19 cellular contexts compared by ENCODE assay signal in the genomic region with DNA sequence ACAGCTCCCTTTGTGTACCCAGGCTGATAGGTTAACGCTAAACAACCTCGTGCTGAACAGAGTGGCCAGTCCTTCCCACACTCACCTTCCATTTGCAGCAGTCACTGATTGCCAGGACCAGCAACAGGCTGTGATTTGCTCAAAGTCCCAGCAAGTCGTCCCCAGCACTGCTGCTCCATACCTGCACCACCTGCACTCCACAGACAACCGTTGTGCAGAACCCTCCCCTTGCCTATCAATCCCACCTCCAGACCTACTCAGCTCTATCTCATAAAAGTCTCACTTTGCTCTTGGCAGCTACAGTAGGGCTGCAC. TPM values are rescaled to one million over a fixed set of nuclear protein-coding genes. Genes with fewer than 3 reads are reported as not detected.
DNase-seq lines count a peak whose midpoint lies in the region; ATAC-seq and TF ChIP-seq lines count a peak whose summit lies in the region.
"Had no signal": no experiment of that assay in that cellular context is flagged by ENCODE, and none has a peak within 500 bp of the region (broad histone marks: within the 10 kb centered on the region; RNA-seq: fewer than 3 reads in every experiment).

No MANE protein-coding gene starts in this region.

- no peaks in the 10 kb centered on the region for H3K27me3 Mint-ChIP-seq in H9 (ENCODE audit: low read depth)
- H3K27me3 Mint-ChIP-seq in chondrocyte (ENCODE audit: low read depth): no peaks in the 10 kb centered on the region
- peaks cover 9% of the 10 kb centered on the region for H3K27me3 Mint-ChIP-seq in HFFc6 (ENCODE audit: insufficient read depth)
- H3K27me3 Mint-ChIP-seq: activated CD4-positive, alpha-beta T cell treated with anti-CD3 and anti-CD28 coated beads, Interleukin-2, amount 10 ng/mL, durations not matched to agents 7 days and 5 days; central memory CD8-positive, alpha-beta T cell had no signal

- no peak overlapping the region; a peak in 1 of 5 replicates for H3K4me3 Mint-ChIP-seq in H9
- no peak overlapping the region for H3K4me3 Mint-ChIP-seq in chondrocyte (ENCODE audit: unreplicated experiment)
- H3K4me3 Mint-ChIP-seq in HFFc6: no peak overlapping the region
- H3K4me3 Mint-ChIP-seq: activated CD4-positive, alpha-beta T cell treated with anti-CD3 and anti-CD28 coated beads, Interleukin-2, amount 10 ng/mL, durations not matched to agents 7 days and 5 days; activated T-helper 1 cell treated with anti-CD3 and anti-CD28 coated beads, Interleukin-12 subunit alpha, Interleukin-12 subunit beta, Interleukin-2, Interleukin-4 antibody, amounts not matched to agents 30 ng/mL and 10 ng/mL and 1 ng/mL, durations not matched to agents 14 hours and 24 hours and 36 hours; central memory CD8-positive, alpha-beta T cell; neural crest cell had no signal

- H3K4me3 ChIP-seq in neural cell (ENCODE audit: low read length): no peak overlapping the region

- no peak for ATAC-seq in GM18873 (IDR thresholded peaks at IDR 0.05; ENCODE audit: low FRiP score, unreplicated experiment)

- WGBS in H9 (ENCODE audit: extremely low coverage, insufficient read length, low lambda C conversion rate): no CpG with 5 or more reads among the region's 4 CpGs

- no peaks in the 10 kb centered on the region for H3F3A ChIP-seq in neural cell (ENCODE audit: insufficient read depth, low read length, poor library complexity, severe bottlenecking)

- H2AFZ ChIP-seq in H9 (ENCODE audit: low read length) (no peak overlapping the region), neural cell (ENCODE audit: low read depth, low read length) (no peak overlapping the region)

- TF ChIP-seq EP300 in neural cell (conservative IDR thresholded peaks at IDR 0.05; ENCODE audit: poor library complexity, severe bottlenecking): no peak

- TF ChIP-seq RAD21 in neural cell (conservative IDR thresholded peaks at IDR 0.05): no peak

- H3K36me3 Mint-ChIP-seq in H9 (ENCODE audit: insufficient read depth in 1 of 3, low read depth in 3 of 3): peaks cover 2 to 6% (median 3%) of the 10 kb centered on the region in 3 experiments; a peak in 5 of 7 replicates
- H3K36me3 Mint-ChIP-seq in chondrocyte (ENCODE audit: low read depth): peaks cover 18% of the 10 kb centered on the region
- peaks cover 17% of the 10 kb centered on the region for H3K36me3 Mint-ChIP-seq in HFFc6 (ENCODE audit: low read depth)

- no peak overlapping the region for H3K18ac ChIP-seq in H9 (ENCODE audit: insufficient read length, low read depth, low read length)

- H3T11ph ChIP-seq in H9 (ENCODE audit: low read length): no peak overlapping the region

- H3K27ac Mint-ChIP-seq in H9 (peak overlapping the region in 2 of 3 experiments; percentile 59 to 69; a peak in 4 of 7 replicates), chondrocyte (ENCODE audit: unreplicated experiment) (peak overlapping the region; percentile 56), HFFc6 (no peak overlapping the region; the same call in 1 of the 2 replicates)
- H3K27ac Mint-ChIP-seq: activated CD4-positive, alpha-beta T cell treated with anti-CD3 and anti-CD28 coated beads, Interleukin-2, amount 10 ng/mL, durations not matched to agents 7 days and 5 days; activated T-helper 1 cell treated with anti-CD3 and anti-CD28 coated beads, Interleukin-12 subunit alpha, Interleukin-12 subunit beta, Interleukin-2, Interleukin-4 antibody, amounts not matched to agents 30 ng/mL and 10 ng/mL and 1 ng/mL, durations not matched to agents 14 hours and 24 hours and 36 hours had no signal

- no peak overlapping the region for H3K27ac ChIP-seq in H9 (ENCODE audit: insufficient read length, low read depth, low read length)
- no peak overlapping the region for H3K27ac ChIP-seq in neural cell (ENCODE audit: low read length)

- H3K4me2 ChIP-seq in H9 (ENCODE audit: insufficient read depth, insufficient read length, low read length) (no peak overlapping the region), neural cell (ENCODE audit: low read length) (no peak overlapping the region)

- no peaks in the 10 kb centered on the region for H3K79me1 ChIP-seq in H9 (ENCODE audit: insufficient read depth, low read depth, low read length, poor library complexity, severe bottlenecking)

- in situ Hi-C loops in Caki2 (cut with HindIII; ENCODE audit: low pct_unique_long_range_greater_than_20kb, low sequenced_read_pairs): no loop called here

- H3K4me1 Mint-ChIP-seq in H9 (peaks cover 55 to 62% of the 10 kb centered on the region in 2 experiments), chondrocyte (ENCODE audit: low read depth) (peaks cover 45% of the 10 kb centered on the region), HFFc6 (ENCODE audit: low read depth) (peaks cover 44% of the 10 kb centered on the region)
- H3K4me1 Mint-ChIP-seq: central memory CD8-positive, alpha-beta T cell had no signal

- no peak overlapping the region for H3K14ac ChIP-seq in H9 (ENCODE audit: insufficient read depth, low read length)

- DNase-seq in Caki2 (ENCODE audit: low read depth): peak; percentile 10
- peak; percentile 56 for DNase-seq in H9
- DNase-seq in chondrocyte (ENCODE audit: low spot score): no peak
- no peak for DNase-seq in HFFc6
- DNase-seq in NCI-H2029 (lab: John Stamatoyannopoulos, UW): no peak
- DNase-seq in OCI-M2 (lab: John Stamatoyannopoulos, UW; ENCODE audit: unreplicated experiment): no peak
- DNase-seq: NCI-H2171; right cardiac atrium; Right ventricle myocardium superior; stimulated activated CD4-positive, alpha-beta T cell treated with anti-CD3 and anti-CD28 coated beads, Interleukin-1b, Interleukin-23, amount 100 ng/mL, for 48 hours; T1000 had no signal

- no peak overlapping the region for H3K23ac ChIP-seq in H9 (ENCODE audit: insufficient read length, low read depth, low read length)

- H3K9ac ChIP-seq in H9 (ENCODE audit: extremely low read depth, insufficient read length, low read length) (no peak overlapping the region), neural cell (ENCODE audit: low read length) (no peak overlapping the region)

- no peaks in the 10 kb centered on the region for H3K9me3 Mint-ChIP-seq in H9
- H3K9me3 Mint-ChIP-seq in chondrocyte (ENCODE audit: low read depth): no peaks in the 10 kb centered on the region
- no peaks in the 10 kb centered on the region for H3K9me3 Mint-ChIP-seq in HFFc6
- H3K9me3 Mint-ChIP-seq: activated CD4-positive, alpha-beta T cell treated with anti-CD3 and anti-CD28 coated beads, Interleukin-2, amount 10 ng/mL, durations not matched to agents 7 days and 5 days; activated T-helper 1 cell treated with anti-CD3 and anti-CD28 coated beads, Interleukin-12 subunit alpha, Interleukin-12 subunit beta, Interleukin-2, Interleukin-4 antibody, amounts not matched to agents 30 ng/mL and 10 ng/mL and 1 ng/mL, durations not matched to agents 14 hours and 24 hours and 36 hours; central memory CD8-positive, alpha-beta T cell; neural crest cell had no signal

- H4K8ac ChIP-seq in H9 (replicated peaks; ENCODE audit: insufficient read length, low read depth, low read length): no peak overlapping the region

- TF ChIP-seq CTCF in H9 (conservative IDR thresholded peaks at IDR 0.05): peak; percentile 6; the same call in 1 of the 3 replicates
- TF ChIP-seq CTCF in chondrocyte (IDR thresholded peaks at IDR 0.05): peak; percentile 11
- TF ChIP-seq CTCF in neural cell (IDR thresholded peaks at IDR 0.05; ENCODE audit: poor library complexity, severe bottlenecking): peak; percentile 38
- TF ChIP-seq CTCF in HFFc6 (IDR thresholded peaks at IDR 0.05): no peak

- no peaks in the 10 kb centered on the region for H3K23me2 ChIP-seq in H9 (ENCODE audit: insufficient read length, low read depth, low read length, poor library complexity, severe bottlenecking)

- H3K9me2 ChIP-seq in neural cell (ENCODE audit: insufficient read depth, low read length): no peaks in the 10 kb centered on the region

- H2BK5ac ChIP-seq in H9 (ENCODE audit: insufficient read length, low read length): no peak overlapping the region

- no peak overlapping the region for H2BK12ac ChIP-seq in H9 (ENCODE audit: insufficient read length, low read depth, low read length)

- no peaks in the 10 kb centered on the region for H3K79me2 ChIP-seq in H9 (ENCODE audit: insufficient read depth, low read length)
- no peaks in the 10 kb centered on the region for H3K79me2 ChIP-seq in neural cell (replicated peaks; ENCODE audit: insufficient read depth, low read length)

- H2AK5ac ChIP-seq in H9 (ENCODE audit: insufficient read length, low read length): no peak overlapping the region

- no peak overlapping the region for H2BK15ac ChIP-seq in H9 (ENCODE audit: low read depth, low read length)

- no peaks in the 10 kb centered on the region for H3K36me3 ChIP-seq in neural cell (ENCODE audit: insufficient read depth, low read length)

- no peak overlapping the region for H2BK120ac ChIP-seq in H9 (ENCODE audit: low read depth, low read length, poor library complexity, severe bottlenecking)

- H2BK20ac ChIP-seq in H9 (ENCODE audit: low read depth, low read length, poor library complexity, severe bottlenecking): no peak overlapping the region

- H3K56ac ChIP-seq in H9 (ENCODE audit: insufficient read length, low read depth, low read length): no peak overlapping the region

- H4K91ac ChIP-seq in H9 (ENCODE audit: insufficient read length, low read depth, low read length): no peak overlapping the region

- H4K20me1 ChIP-seq in H9 (ENCODE audit: control insufficient read depth, insufficient read depth, insufficient read length): no peaks in the 10 kb centered on the region
- H4K20me1 ChIP-seq in neural cell (ENCODE audit: insufficient read depth): no peaks in the 10 kb centered on the region

- peaks cover 5% of the 10 kb centered on the region; the same call in 1 of the 2 replicates for H3K4me1 ChIP-seq in H9 (ENCODE audit: insufficient read depth, low read length)

- no peak overlapping the region for H4K5ac ChIP-seq in H9 (ENCODE audit: insufficient read length, low read depth, low read length)

- no peak overlapping the region for H3K4ac ChIP-seq in H9 (ENCODE audit: low read depth, low read length)

- H3K27me3 ChIP-seq in H9 (ENCODE audit: insufficient read depth, low read length) (no peaks in the 10 kb centered on the region), neural cell (ENCODE audit: insufficient read depth, low read depth, low read length) (no peaks in the 10 kb centered on the region)

- H3K9me3 ChIP-seq in H9 (ENCODE audit: control insufficient read depth, low read depth, low read length) (no peaks in the 10 kb centered on the region), neural cell (ENCODE audit: low read length) (no peaks in the 10 kb centered on the region)

TF ChIP-seq in neural cell, 6 proteins besides CTCF, POLR2A, EP300 and RAD21 (continues in another document):
- TF ChIP-seq EZH2 (IDR thresholded peaks at IDR 0.05; ENCODE audit: borderline replicate concordance, insufficient read depth, low read length, poor library complexity, severe bottlenecking) (no peak), TAF1 (IDR thresholded peaks at IDR 0.05; ENCODE audit: low read depth) (no peak), POLR2AphosphoS5 (IDR thresholded peaks at IDR 0.05) (no peak)

RNA-seq across cellular contexts. Expression of gene SCML4, which starts 43.1 kb away (rescaled TPM):
- not detected in 2 replicates for total RNA-seq in Caki2 (2014; rRNA removed; shearing (Covaris generic); ENCODE audit: low replicate concordance)
- total RNA-seq in H9 (2021) (not detected in 2 replicates), chondrocyte (not detected in 3 replicates)
- polyA plus RNA-seq in neural cell: 13.7 and 14.9 TPM in 2 replicates
- 41.6 and 42.9 TPM in 2 replicates for polyA minus RNA-seq in neural cell
- total RNA-seq in HFFc6 (2021; fragmentation: NEBNext Ultra II Directional; extraction: Animal tissue kit (Norgen Biotek cat#: 25700)): not detected
- total RNA-seq: mammary epithelial cell had no signal
- polyA plus RNA-seq: BJ, mammary epithelial cell had no signal

Comparison
In these comparisons a context has a peak if more than half of its experiments do, and no peak if none do; other contexts are left out.
1. DNase-seq: peak in Caki2 (single experiment) and H9 (single experiment); none in chondrocyte (single experiment), HFFc6 (single experiment), NCI-H2029 (single experiment) and OCI-M2 (single experiment).